In genomic region chr2:229887441-229887840, GRCh38 we compare ENCODE assay signal across 13 cellular contexts. TPM values are rescaled to one million over a fixed set of nuclear protein-coding genes. Genes with fewer than 3 reads are reported as not detected.
A peak's percentile ranks its signal among the peaks of the same experiment; 100 is the strongest.
DNase-seq lines count a peak whose midpoint lies in the region; ATAC-seq and TF ChIP-seq lines count a peak whose summit lies in the region.
"Had no signal": no experiment of that assay in that cellular context is flagged by ENCODE, and none has a peak within 500 bp of the region (broad histone marks: within the 10 kb centered on the region; RNA-seq: fewer than 3 reads in every experiment).

No MANE protein-coding gene starts in this region.

- CTCF ChIA-PET in CD8-positive, alpha-beta T cell (lab: Charles Lee) = interaction anchor here (1.5 kb wide), 1 partner anchor 86 kb away, joined by 5 read pairs; no protein-coding TSS in a partner anchor

- no peak overlapping the region for H3K27ac Mint-ChIP-seq in activated T-cell treated with anti-CD3 and anti-CD28 coated beads, Interleukin-2, amount 50 U/mL, for 72 hours
- peak overlapping the region; percentile 70 for H3K27ac Mint-ChIP-seq in CD8-positive, alpha-beta T cell
- peak overlapping the region; percentile 10 for H3K27ac Mint-ChIP-seq in activated T-helper 17 cell treated with anti-CD3 and anti-CD28 coated beads, Interleukin-2, amount 50 U/mL, for 72 hours
- no peak overlapping the region for H3K27ac Mint-ChIP-seq in stimulated activated effector memory CD8-positive, alpha-beta T cell treated with anti-CD3 and anti-CD28 coated beads, Interleukin-12 subunit alpha, Interleukin-12 subunit beta, amount 100 ng/mL, for 72 hours
- H3K27ac Mint-ChIP-seq in progenitor cell of endocrine pancreas = no peak overlapping the region
- H3K27ac Mint-ChIP-seq: B cell, GM23338 had no signal

- peak; percentile 46 to 70 for ATAC-seq in activated T-cell treated with anti-CD3 and anti-CD28 coated beads, Interleukin-2, amount 50 U/mL, for 72 hours (replicated peaks in 1 of 2)
- no peak for ATAC-seq in CD8-positive, alpha-beta T cell
- ATAC-seq in activated T-helper 17 cell treated with anti-CD3 and anti-CD28 coated beads, Interleukin-2, amount 50 U/mL, for 72 hours (replicated peaks) = peak; percentile 64
- peak; percentile 75 for ATAC-seq in stimulated activated effector memory CD8-positive, alpha-beta T cell treated with anti-CD3 and anti-CD28 coated beads, Interleukin-12 subunit alpha, Interleukin-12 subunit beta, amount 100 ng/mL, for 72 hours
- ATAC-seq in GM21723 (IDR thresholded peaks at IDR 0.05; ENCODE audit: unreplicated experiment) = no peak
- ATAC-seq: GM23338 had no signal

- no peak overlapping the region for H3K4me3 ChIP-seq in CD8-positive, alpha-beta T cell (ENCODE audit: low read depth, low read length)
- H3K4me3 ChIP-seq: GM23338 had no signal

- H3K9me3 Mint-ChIP-seq in activated T-cell treated with anti-CD3 and anti-CD28 coated beads, Interleukin-2, amount 50 U/mL, for 72 hours = no peaks in the 10 kb centered on the region
- no peaks in the 10 kb centered on the region for H3K9me3 Mint-ChIP-seq in CD8-positive, alpha-beta T cell
- no peaks in the 10 kb centered on the region for H3K9me3 Mint-ChIP-seq in activated T-helper 17 cell treated with anti-CD3 and anti-CD28 coated beads, Interleukin-2, amount 50 U/mL, for 72 hours
- no peaks in the 10 kb centered on the region for H3K9me3 Mint-ChIP-seq in stimulated activated effector memory CD8-positive, alpha-beta T cell treated with anti-CD3 and anti-CD28 coated beads, Interleukin-12 subunit alpha, Interleukin-12 subunit beta, amount 100 ng/mL, for 72 hours
- no peaks in the 10 kb centered on the region for H3K9me3 Mint-ChIP-seq in progenitor cell of endocrine pancreas (ENCODE audit: low read depth)
- H3K9me3 Mint-ChIP-seq: GM23338 had no signal

- H3K27ac ChIP-seq in CD8-positive, alpha-beta T cell (ENCODE audit: low read depth, low read length) = no peak overlapping the region

- H3K4me1 Mint-ChIP-seq in activated T-cell treated with anti-CD3 and anti-CD28 coated beads, Interleukin-2, amount 50 U/mL, for 72 hours (ENCODE audit: low read depth) = peaks cover 39% of the 10 kb centered on the region
- peaks cover 62% of the 10 kb centered on the region for H3K4me1 Mint-ChIP-seq in CD8-positive, alpha-beta T cell (ENCODE audit: low read depth)
- H3K4me1 Mint-ChIP-seq in activated T-helper 17 cell treated with anti-CD3 and anti-CD28 coated beads, Interleukin-2, amount 50 U/mL, for 72 hours = peaks cover 33% of the 10 kb centered on the region
- H3K4me1 Mint-ChIP-seq in stimulated activated effector memory CD8-positive, alpha-beta T cell treated with anti-CD3 and anti-CD28 coated beads, Interleukin-12 subunit alpha, Interleukin-12 subunit beta, amount 100 ng/mL, for 72 hours = peaks cover 53% of the 10 kb centered on the region
- peaks cover 8% of the 10 kb centered on the region for H3K4me1 Mint-ChIP-seq in progenitor cell of endocrine pancreas (ENCODE audit: low read depth)

- H3K36me3 ChIP-seq in CD8-positive, alpha-beta T cell (ENCODE audit: insufficient read depth, low read length) = no peaks in the 10 kb centered on the region

- POLR2A ChIA-PET in CD8-positive, alpha-beta T cell (lab: Charles Lee) = interaction anchor here (0.6 kb wide), 1 partner anchor 689 kb away, joined by 3 read pairs; no protein-coding TSS in a partner anchor

- no peak for TF ChIP-seq CTCF in CD8-positive, alpha-beta T cell (IDR thresholded peaks at IDR 0.05)
- TF ChIP-seq CTCF in progenitor cell of endocrine pancreas (IDR thresholded peaks at IDR 0.05; ENCODE audit: unreplicated experiment) = no peak

- intact Hi-C loops in CD8-positive, alpha-beta T cell (cut with DNase I, micrococcal nuclease) = no loop called here

- H3K4me3 Mint-ChIP-seq in activated T-cell treated with anti-CD3 and anti-CD28 coated beads, Interleukin-2, amount 50 U/mL, for 72 hours = no peak overlapping the region
- H3K4me3 Mint-ChIP-seq in CD8-positive, alpha-beta T cell = no peak overlapping the region
- H3K4me3 Mint-ChIP-seq in activated T-helper 17 cell treated with anti-CD3 and anti-CD28 coated beads, Interleukin-2, amount 50 U/mL, for 72 hours = no peak overlapping the region
- no peak overlapping the region for H3K4me3 Mint-ChIP-seq in stimulated activated effector memory CD8-positive, alpha-beta T cell treated with anti-CD3 and anti-CD28 coated beads, Interleukin-12 subunit alpha, Interleukin-12 subunit beta, amount 100 ng/mL, for 72 hours
- H3K4me3 Mint-ChIP-seq in progenitor cell of endocrine pancreas (ENCODE audit: low read depth) = no peak overlapping the region
- H3K4me3 Mint-ChIP-seq: B cell, GM23338 had no signal

- no peaks in the 10 kb centered on the region for H3K27me3 ChIP-seq in CD8-positive, alpha-beta T cell (ENCODE audit: insufficient read depth, low read length)

- H3K36me3 Mint-ChIP-seq in activated T-cell treated with anti-CD3 and anti-CD28 coated beads, Interleukin-2, amount 50 U/mL, for 72 hours (ENCODE audit: insufficient read depth in 2 of 2) = peaks cover 0 to 2% of the 10 kb centered on the region in 2 donors
- H3K36me3 Mint-ChIP-seq in CD8-positive, alpha-beta T cell = peaks cover 30% of the 10 kb centered on the region
- peaks cover 50% of the 10 kb centered on the region for H3K36me3 Mint-ChIP-seq in activated T-helper 17 cell treated with anti-CD3 and anti-CD28 coated beads, Interleukin-2, amount 50 U/mL, for 72 hours (ENCODE audit: low read depth)
- H3K36me3 Mint-ChIP-seq in stimulated activated effector memory CD8-positive, alpha-beta T cell treated with anti-CD3 and anti-CD28 coated beads, Interleukin-12 subunit alpha, Interleukin-12 subunit beta, amount 100 ng/mL, for 72 hours = peaks cover 42% of the 10 kb centered on the region
- peaks cover 1% of the 10 kb centered on the region for H3K36me3 Mint-ChIP-seq in progenitor cell of endocrine pancreas (ENCODE audit: insufficient read depth)

- no peaks in the 10 kb centered on the region for H3K27me3 Mint-ChIP-seq in activated T-cell treated with anti-CD3 and anti-CD28 coated beads, Interleukin-2, amount 50 U/mL, for 72 hours (ENCODE audit: low read depth)
- no peaks in the 10 kb centered on the region for H3K27me3 Mint-ChIP-seq in CD8-positive, alpha-beta T cell (ENCODE audit: low read depth)
- no peaks in the 10 kb centered on the region for H3K27me3 Mint-ChIP-seq in activated T-helper 17 cell treated with anti-CD3 and anti-CD28 coated beads, Interleukin-2, amount 50 U/mL, for 72 hours
- no peaks in the 10 kb centered on the region for H3K27me3 Mint-ChIP-seq in progenitor cell of endocrine pancreas
- H3K27me3 Mint-ChIP-seq: B cell had no signal

- H3K4me1 ChIP-seq in CD8-positive, alpha-beta T cell (ENCODE audit: insufficient read depth, low read length) = peaks cover 5% of the 10 kb centered on the region

- DNase-seq in activated T-cell treated with anti-CD3 and anti-CD28 coated beads, Interleukin-2, amount 50 U/mL, for 72 hours = no peak
- DNase-seq in activated T-cell treated with anti-CD3 and anti-CD28 coated beads, Interleukin-2, amount 50 U/mL, for 1 hour = no peak
- no peak for DNase-seq in CD8-positive, alpha-beta T cell
- no peak for DNase-seq in stimulated activated effector memory CD8-positive, alpha-beta T cell treated with anti-CD3 and anti-CD28 coated beads, Interleukin-12 subunit alpha, Interleukin-12 subunit beta, amount 100 ng/mL, for 72 hours (ENCODE audit: low spot score in 2 of 2)
- DNase-seq in stimulated activated CD4-positive, alpha-beta T cell treated with anti-CD3 and anti-CD28 coated beads, Interleukin-1b, Interleukin-23, amount 100 ng/mL, for 48 hours = no peak
- DNase-seq in progenitor cell of endocrine pancreas (ENCODE audit: low spot score, unreplicated experiment) = no peak
- DNase-seq: C1 segment of cervical spinal cord, DMS 273 treated with DMSO at 0.1 percent for 48 hours, H7 had no signal

- no peaks in the 10 kb centered on the region for H3K9me3 ChIP-seq in CD8-positive, alpha-beta T cell (ENCODE audit: low read length)

RNA-seq across cellular contexts. Expression of gene TRIP12, which starts 34.4 kb away (rescaled TPM):
- 100 to 1,000 TPM; 235 to 250 TPM for total RNA-seq in activated T-cell treated with anti-CD3 and anti-CD28 coated beads, Interleukin-2, amount 50 U/mL, for 72 hours
- 100 to 1,000 TPM; 156 to 167 TPM for total RNA-seq in CD8-positive, alpha-beta T cell
- total RNA-seq in activated T-helper 17 cell treated with anti-CD3 and anti-CD28 coated beads, Interleukin-2, amount 50 U/mL, for 72 hours = 100 to 1,000 TPM; 224 to 301 TPM
- 228 TPM in 2 replicates for total RNA-seq in progenitor cell of endocrine pancreas

RNA-seq across cellular contexts. Expression of gene FBXO36, which starts 34.9 kb away (rescaled TPM):
- total RNA-seq in activated T-cell treated with anti-CD3 and anti-CD28 coated beads, Interleukin-2, amount 50 U/mL, for 72 hours = 1 to 10 TPM; 1.7 to 2.1 TPM
- 1 to 10 TPM; 1.0 TPM for total RNA-seq in CD8-positive, alpha-beta T cell
- under 1 TPM; 0.37 to 0.67 TPM for total RNA-seq in activated T-helper 17 cell treated with anti-CD3 and anti-CD28 coated beads, Interleukin-2, amount 50 U/mL, for 72 hours
- total RNA-seq in progenitor cell of endocrine pancreas = 3.9 and 4.0 TPM in 2 replicates

Comparison
In these comparisons a context has a peak if more than half of its experiments do, and no peak if none do; other contexts are left out.
1. ATAC-seq: peak in activated T-cell treated with anti-CD3 and anti-CD28 coated beads, Interleukin-2, amount 50 U/mL, for 72 hours (2 of 2), activated T-helper 17 cell treated with anti-CD3 and anti-CD28 coated beads, Interleukin-2, amount 50 U/mL, for 72 hours (single experiment) and stimulated activated effector memory CD8-positive, alpha-beta T cell treated with anti-CD3 and anti-CD28 coated beads, Interleukin-12 subunit alpha, Interleukin-12 subunit beta, amount 100 ng/mL, for 72 hours (single experiment); none in CD8-positive, alpha-beta T cell (single experiment) and GM21723 (single experiment).
2. H3K27ac Mint-ChIP-seq: peak in CD8-positive, alpha-beta T cell (single experiment) and activated T-helper 17 cell treated with anti-CD3 and anti-CD28 coated beads, Interleukin-2, amount 50 U/mL, for 72 hours (single experiment); none in activated T-cell treated with anti-CD3 and anti-CD28 coated beads, Interleukin-2, amount 50 U/mL, for 72 hours (single experiment), stimulated activated effector memory CD8-positive, alpha-beta T cell treated with anti-CD3 and anti-CD28 coated beads, Interleukin-12 subunit alpha, Interleukin-12 subunit beta, amount 100 ng/mL, for 72 hours (single experiment) and progenitor cell of endocrine pancreas (single experiment).